In genomic region chr22:48228468-48228867, GRCh38 we compare ENCODE assay signal across 16 cellular contexts.
DNase-seq lines count a peak whose midpoint lies in the region; ATAC-seq and TF ChIP-seq lines count a peak whose summit lies in the region.
"Had no signal": no experiment of that assay in that cellular context is flagged by ENCODE, and none has a peak within 500 bp of the region (broad histone marks: within the 10 kb centered on the region; RNA-seq: fewer than 3 reads in every experiment).

No MANE protein-coding gene starts in this region.

- peaks cover 15% of the 10 kb centered on the region for H3K9me3 Mint-ChIP-seq in osteocyte (ENCODE audit: unreplicated experiment)

- H3K36me3 Mint-ChIP-seq in osteocyte (ENCODE audit: unreplicated experiment) = no peaks in the 10 kb centered on the region

- intact Hi-C loops in esophagus muscularis mucosa (cut with DNase I) = no loop called here
- intact Hi-C loops in uterus (cut with DNase I; ENCODE audit: low total_unique reads) = no loop called here

- peaks cover 0 to 19% (median 16%) of the 10 kb centered on the region in 4 donors for H3K9me3 ChIP-seq in esophagus muscularis mucosa
- peaks cover 0 to 8% of the 10 kb centered on the region in 2 donors for H3K9me3 ChIP-seq in uterus

- no peaks in the 10 kb centered on the region for H3K4me1 Mint-ChIP-seq in osteocyte (ENCODE audit: unreplicated experiment)
- H3K4me1 Mint-ChIP-seq: CD4-positive, alpha-beta memory T cell; GM23338 had no signal

- TF ChIP-seq CTCF in esophagus muscularis mucosa (IDR thresholded peaks at IDR 0.05) (no peak), osteocyte (IDR thresholded peaks at IDR 0.05) (no peak), uterus (IDR thresholded peaks at IDR 0.05) (no peak)

- H3K27ac ChIP-seq in esophagus muscularis mucosa (replicated peaks in 1 of 4) (no peak overlapping the region), uterus (no peak overlapping the region)

- ATAC-seq in left lobe of liver = no peak
- ATAC-seq: GM23338, HCT116 had no signal

- no peak overlapping the region for H3K27ac Mint-ChIP-seq in osteocyte (ENCODE audit: unreplicated experiment)
- H3K27ac Mint-ChIP-seq: CD4-positive, alpha-beta memory T cell; GM23338 had no signal

- H3K4me3 Mint-ChIP-seq in osteocyte (ENCODE audit: unreplicated experiment) = no peak overlapping the region
- H3K4me3 Mint-ChIP-seq: CD4-positive, alpha-beta memory T cell; GM23338; H9 had no signal

- no peaks in the 10 kb centered on the region for H3K4me1 ChIP-seq in esophagus muscularis mucosa
- no peaks in the 10 kb centered on the region for H3K4me1 ChIP-seq in uterus

- H3K36me3 ChIP-seq in esophagus muscularis mucosa (no peaks in the 10 kb centered on the region), uterus (no peaks in the 10 kb centered on the region)

- WGBS in esophagus muscularis mucosa = 93% methylated on average over 5 of the region's 5 CpGs

- TF ChIP-seq POLR2A in esophagus muscularis mucosa (IDR thresholded peaks at IDR 0.05; ENCODE audit: low read depth) = no peak
- TF ChIP-seq POLR2A in uterus (IDR thresholded peaks at IDR 0.05) = no peak

- peaks cover 0 to 15% (median 0%) of the 10 kb centered on the region in 4 donors for H3K27me3 ChIP-seq in esophagus muscularis mucosa
- no peaks in the 10 kb centered on the region for H3K27me3 ChIP-seq in uterus

- no peaks in the 10 kb centered on the region for H3K27me3 Mint-ChIP-seq in osteocyte (ENCODE audit: unreplicated experiment)

- peak; percentile 53 for DNase-seq in esophagus muscularis mucosa (ENCODE audit: extremely low spot score)
- peak; percentile 7 for DNase-seq in left lobe of liver (ENCODE audit: low spot score)
- DNase-seq in osteocyte (ENCODE audit: extremely low spot score, unreplicated experiment) = peak; percentile 60
- DNase-seq in inferior parietal cortex (ENCODE audit: extremely low spot score) = no peak
- DNase-seq in uterus = no peak
- no peak for DNase-seq in NCI-H2227 treated with DMSO at 0.1 percent for 48 hours (lab: John Stamatoyannopoulos, UW)
- DNase-seq: C1 segment of cervical spinal cord; Calu3; CD4-positive, alpha-beta memory T cell; COR-L47; DMS53; DMS79 treated with DMSO at 0.1 percent for 48 hours; GF-D8; H9 had no signal

- H3K4me3 ChIP-seq in esophagus muscularis mucosa (no peak overlapping the region), uterus (no peak overlapping the region)
- H3K4me3 ChIP-seq: GM23338 had no signal

- TF ChIP-seq EP300 in esophagus muscularis mucosa (IDR thresholded peaks at IDR 0.05) = no peak

Comparison
In these comparisons a context has a peak if more than half of its experiments do, and no peak if none do; other contexts are left out.
1. DNase-seq: peak in esophagus muscularis mucosa (single experiment), left lobe of liver (single experiment) and osteocyte (single experiment); none in inferior parietal cortex (single experiment), uterus (0 of 2) and NCI-H2227 treated with DMSO at 0.1 percent for 48 hours (single experiment).